ENCODE assay signal across 22 cellular contexts in genomic region chr1:119011706-119012105, GRCh38. TPM values are rescaled to one million over a fixed set of nuclear protein-coding genes. Genes with fewer than 3 reads are reported as not detected.
"Had no signal": no experiment of that assay in that cellular context is flagged by ENCODE, and none has a peak within 500 bp of the region (broad histone marks: within the 10 kb centered on the region; RNA-seq: fewer than 3 reads in every experiment).

No MANE protein-coding gene starts in this region.

- H3K36me3 ChIP-seq: gastroesophageal sphincter, left ventricle myocardium inferior, lower lobe of right lung, pancreas, suprapubic skin, thyroid gland had no signal

- H3K9me3 ChIP-seq: gastroesophageal sphincter, left ventricle myocardium inferior, lower lobe of right lung, pancreas, suprapubic skin, thyroid gland had no signal

- DNase-seq: cortex of kidney; dorsolateral prefrontal cortex; effector CD8-positive, alpha-beta T cell; kidney; left cardiac atrium; left ventricle myocardium inferior; lower lobe of right lung; naive B cell; occipital lobe; pancreas; right cardiac atrium; stimulated activated CD4-positive, alpha-beta T cell treated with anti-CD3 and anti-CD28 coated beads, Interleukin-4, amount 100 ng/mL, for 1 hour; stimulated activated CD8-positive, alpha-beta memory T cell treated with anti-CD3 and anti-CD28 coated beads, Interleukin-4, amount 100 ng/mL, for 48 hours; stimulated activated naive CD8-positive, alpha-beta T cell treated with anti-CD3 and anti-CD28 coated beads, Interleukin-15, Interleukin-2, amounts not matched to agents 100 U/mL and 50 U/mL, for 24 hours; thyroid gland had no signal

- H2AFZ ChIP-seq: hepatocyte had no signal

- H3K27ac Mint-ChIP-seq: naive B cell; nephron; progenitor cell of endocrine pancreas; stimulated activated effector memory CD8-positive, alpha-beta T cell treated with anti-CD3 and anti-CD28 coated beads, Interleukin-12 subunit alpha, Interleukin-12 subunit beta, amount 100 ng/mL, for 72 hours; type B pancreatic cell had no signal

- H3K9me3 Mint-ChIP-seq: type B pancreatic cell had no signal

- ATAC-seq: gastroesophageal sphincter; left cardiac atrium; lower lobe of right lung; pancreas; right cardiac atrium; stimulated activated effector memory CD8-positive, alpha-beta T cell treated with anti-CD3 and anti-CD28 coated beads, Interleukin-12 subunit alpha, Interleukin-12 subunit beta, amount 100 ng/mL, for 72 hours; stimulated activated naive CD8-positive, alpha-beta T cell treated with anti-CD3 and anti-CD28 coated beads, Interleukin-15, Interleukin-2, amounts not matched to agents 100 U/mL and 50 U/mL, for 24 hours had no signal

- H3K79me2 ChIP-seq: hepatocyte had no signal

- H3K4me2 ChIP-seq: hepatocyte had no signal

- FAIRE-seq: kidney, pancreas had no signal

- H3K4me3 ChIP-seq: dorsolateral prefrontal cortex, gastroesophageal sphincter, hepatocyte, left ventricle myocardium inferior, lower lobe of right lung, pancreas, suprapubic skin, thyroid gland had no signal

- H3K4me3 Mint-ChIP-seq: naive B cell; nephron; stimulated activated effector memory CD8-positive, alpha-beta T cell treated with anti-CD3 and anti-CD28 coated beads, Interleukin-12 subunit alpha, Interleukin-12 subunit beta, amount 100 ng/mL, for 72 hours; type B pancreatic cell had no signal

- H3K27ac ChIP-seq: dorsolateral prefrontal cortex, gastroesophageal sphincter, hepatocyte, left ventricle myocardium inferior, lower lobe of right lung, pancreas, suprapubic skin, thyroid gland had no signal

RNA-seq across cellular contexts. Expression of gene TBX15, which starts 23.6 kb away (rescaled TPM):
- total RNA-seq: progenitor cell of endocrine pancreas had no signal
